15 cellular contexts compared by ENCODE assay signal in genomic region chr6:79031821-79032590, GRCh38. TPM values are rescaled to one million over a fixed set of nuclear protein-coding genes. Genes with fewer than 3 reads are reported as not detected.
DNase-seq lines count a peak whose midpoint lies in the region; ATAC-seq and TF ChIP-seq lines count a peak whose summit lies in the region.
"Had no signal": no experiment of that assay in that cellular context is flagged by ENCODE, and none has a peak within 500 bp of the region (broad histone marks: within the 10 kb centered on the region; RNA-seq: fewer than 3 reads in every experiment).

No MANE protein-coding gene starts in this region.

- no peaks in the 10 kb centered on the region for H3K9me3 ChIP-seq in left lung
- H3K9me3 ChIP-seq: SK-N-SH had no signal

- TF ChIP-seq CTCF in AG10803 (conservative IDR thresholded peaks at IDR 0.05; ENCODE audit: low read length): no peak
- TF ChIP-seq CTCF in brain microvascular endothelial cell (IDR thresholded peaks at IDR 0.05; ENCODE audit: low read depth, low read length, missing control alignments): no peak
- no peak for TF ChIP-seq CTCF in left lung (IDR thresholded peaks at IDR 0.05)
- TF ChIP-seq CTCF in nephron progenitor cell (IDR thresholded peaks at IDR 0.05): no peak

- H3K27me3 ChIP-seq in brain microvascular endothelial cell (replicated peaks): no peaks in the 10 kb centered on the region
- H3K27me3 ChIP-seq in left lung: no peaks in the 10 kb centered on the region

- H3K27ac ChIP-seq in brain microvascular endothelial cell: no peak overlapping the region
- no peak overlapping the region for H3K27ac ChIP-seq in left lung
- H3K27ac ChIP-seq: parathyroid adenoma, VCaP had no signal

- no peaks in the 10 kb centered on the region for H3K27me3 Mint-ChIP-seq in nephron progenitor cell (ENCODE audit: low read depth, poor library complexity)
- no peaks in the 10 kb centered on the region for H3K27me3 Mint-ChIP-seq in activated CD4-positive, alpha-beta T cell treated with anti-CD3 and anti-CD28 coated beads, Interleukin-2, amount 10 ng/mL, durations not matched to agents 7 days and 5 days
- H3K27me3 Mint-ChIP-seq: CD4-positive, CD25-positive, alpha-beta regulatory T cell had no signal

- CTCF ChIA-PET in activated CD4-positive, alpha-beta T cell treated with anti-CD3 and anti-CD28 coated beads, Interleukin-2, amount 10 ng/mL, durations not matched to agents 7 days and 5 days (lab: Charles Lee): interaction anchor here (1.6 kb wide), 1 partner anchor 9 kb away, joined by 6 read pairs; no protein-coding TSS in a partner anchor

- ATAC-seq in left lung: peak; percentile 35

- POLR2A ChIA-PET in activated CD4-positive, alpha-beta T cell treated with anti-CD3 and anti-CD28 coated beads, Interleukin-2, amount 10 ng/mL, durations not matched to agents 7 days and 5 days (lab: Charles Lee): no interaction called here

- H3K36me3 ChIP-seq in brain microvascular endothelial cell (replicated peaks) (no peaks in the 10 kb centered on the region), left lung (peaks cover 0 to 11% of the 10 kb centered on the region in 2 donors)

- H3K4me3 ChIP-seq in AG10803 (ENCODE audit: low read length) (no peak overlapping the region), brain microvascular endothelial cell (ENCODE audit: low read depth, low read length) (no peak overlapping the region), left lung (no peak overlapping the region)

- H3K36me3 Mint-ChIP-seq in nephron progenitor cell (ENCODE audit: low read depth): peaks cover 71% of the 10 kb centered on the region
- peaks cover 48% of the 10 kb centered on the region for H3K36me3 Mint-ChIP-seq in activated CD4-positive, alpha-beta T cell treated with anti-CD3 and anti-CD28 coated beads, Interleukin-2, amount 10 ng/mL, durations not matched to agents 7 days and 5 days (ENCODE audit: low read depth)

- no peak overlapping the region for H3K27ac Mint-ChIP-seq in nephron progenitor cell
- no peak overlapping the region for H3K27ac Mint-ChIP-seq in activated CD4-positive, alpha-beta T cell treated with anti-CD3 and anti-CD28 coated beads, Interleukin-2, amount 10 ng/mL, durations not matched to agents 7 days and 5 days

- DNase-seq in AG10803 (ENCODE audit: low read depth) (peak; percentile 85), HS-5 (ENCODE audit: low read depth) (peak; percentile 32), brain microvascular endothelial cell (peak; percentile 16), left lung (no peak), nephron progenitor cell (no peak), NCI-H1048 (lab: John Stamatoyannopoulos, UW) (no peak)
- no peak for DNase-seq in activated CD8-positive, alpha-beta memory T cell treated with anti-CD3 and anti-CD28 coated beads, Interleukin-2, amount 50 U/mL, for 48 hours
- no peak for DNase-seq in activated CD4-positive, alpha-beta T cell treated with anti-CD3 and anti-CD28 coated beads, Interleukin-2, amount 10 ng/mL, durations not matched to agents 7 days and 5 days
- DNase-seq: CD4-positive, CD25-positive, alpha-beta regulatory T cell; DMS79; KBM-7; NCI-H187 treated with DMSO at 0.1 percent for 48 hours; SK-N-SH had no signal

- H3K9me3 Mint-ChIP-seq in nephron progenitor cell: no peaks in the 10 kb centered on the region
- no peaks in the 10 kb centered on the region for H3K9me3 Mint-ChIP-seq in activated CD4-positive, alpha-beta T cell treated with anti-CD3 and anti-CD28 coated beads, Interleukin-2, amount 10 ng/mL, durations not matched to agents 7 days and 5 days
- H3K9me3 Mint-ChIP-seq: CD4-positive, CD25-positive, alpha-beta regulatory T cell had no signal

- no peaks in the 10 kb centered on the region for H3K4me1 Mint-ChIP-seq in nephron progenitor cell
- peaks cover 21% of the 10 kb centered on the region for H3K4me1 Mint-ChIP-seq in activated CD4-positive, alpha-beta T cell treated with anti-CD3 and anti-CD28 coated beads, Interleukin-2, amount 10 ng/mL, durations not matched to agents 7 days and 5 days

- H3K4me1 ChIP-seq in left lung: peaks cover 0 to 16% of the 10 kb centered on the region in 2 donors
- H3K4me1 ChIP-seq: parathyroid adenoma had no signal

- in situ Hi-C loops in brain microvascular endothelial cell (cut with HindIII; ENCODE audit: low pct_ligation_motif_present, low sequenced_read_pairs): no loop called here

- intact Hi-C loops in left lung (cut with DNase I): no loop called here

- H3K4me3 Mint-ChIP-seq in nephron progenitor cell: no peak overlapping the region
- H3K4me3 Mint-ChIP-seq in activated CD4-positive, alpha-beta T cell treated with anti-CD3 and anti-CD28 coated beads, Interleukin-2, amount 10 ng/mL, durations not matched to agents 7 days and 5 days: no peak overlapping the region
- H3K4me3 Mint-ChIP-seq: CD4-positive, CD25-positive, alpha-beta regulatory T cell had no signal

RNA-seq across cellular contexts. Expression of gene PHIP, which starts 46.0 kb away (rescaled TPM):
- total RNA-seq in left lung: 10 to 100 TPM; 27.3 to 32.3 TPM
- total RNA-seq in activated CD4-positive, alpha-beta T cell treated with anti-CD3 and anti-CD28 coated beads, Interleukin-2, amount 10 ng/mL, durations not matched to agents 7 days and 5 days: 10 to 100 TPM; 31.6 to 33.9 TPM

Comparison
In these comparisons a context has a peak if more than half of its experiments do, and no peak if none do; other contexts are left out.
1. DNase-seq: peak in AG10803 (single experiment), HS-5 (single experiment) and brain microvascular endothelial cell (single experiment); none in left lung (0 of 2), nephron progenitor cell (single experiment), NCI-H1048 (single experiment), activated CD8-positive, alpha-beta memory T cell treated with anti-CD3 and anti-CD28 coated beads, Interleukin-2, amount 50 U/mL, for 48 hours (single experiment) and activated CD4-positive, alpha-beta T cell treated with anti-CD3 and anti-CD28 coated beads, Interleukin-2, amount 10 ng/mL, durations not matched to agents 7 days and 5 days (single experiment).